ENCODE assay signal across 22 cellular contexts in the genomic region with DNA sequence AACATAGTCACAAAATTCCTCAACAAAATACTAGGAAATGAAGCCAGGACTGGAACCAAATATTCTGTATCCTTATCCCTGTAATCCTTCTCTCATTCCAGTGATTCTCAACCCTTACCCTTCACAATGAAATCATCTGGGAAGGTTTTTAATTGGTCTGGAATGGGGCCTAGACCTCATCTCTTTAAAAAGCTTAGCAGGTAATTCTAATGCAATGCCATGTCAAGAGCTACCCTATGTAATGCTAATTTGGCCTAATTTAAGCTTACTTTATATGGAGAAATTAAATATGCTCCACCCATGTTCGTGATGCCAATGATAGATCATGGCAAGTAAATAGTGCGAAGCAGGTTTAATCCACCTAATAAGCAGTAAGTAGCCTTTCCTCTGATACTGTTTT.
"Had no signal": no experiment of that assay in that cellular context is flagged by ENCODE, and none has a peak within 500 bp of the region (broad histone marks: within the 10 kb centered on the region; RNA-seq: fewer than 3 reads in every experiment).

No MANE protein-coding gene starts in this region.

- H3K9me3 ChIP-seq: left lung, ovary, psoas muscle, sigmoid colon, stomach, thyroid gland had no signal

- H3K4me1 Mint-ChIP-seq: nephron progenitor cell had no signal

- H3K4me3 Mint-ChIP-seq: effector memory CD8-positive, alpha-beta T cell; naive thymus-derived CD8-positive, alpha-beta T cell; nephron progenitor cell; stimulated activated effector memory CD8-positive, alpha-beta T cell treated with anti-CD3 and anti-CD28 coated beads, Interleukin-12 subunit alpha, Interleukin-12 subunit beta, amount 100 ng/mL, for 72 hours had no signal

- ATAC-seq: effector memory CD8-positive, alpha-beta T cell; left cardiac atrium; left lung; naive thymus-derived CD8-positive, alpha-beta T cell; psoas muscle; right cardiac atrium; stimulated activated effector memory CD8-positive, alpha-beta T cell treated with anti-CD3 and anti-CD28 coated beads, Interleukin-12 subunit alpha, Interleukin-12 subunit beta, amount 100 ng/mL, for 72 hours had no signal

- H3K27me3 ChIP-seq: left lung, ovary, sigmoid colon, stomach, thyroid gland had no signal

- H3K27me3 Mint-ChIP-seq: effector memory CD8-positive, alpha-beta T cell; naive thymus-derived CD8-positive, alpha-beta T cell had no signal

- H3K27ac ChIP-seq: left lung, ovary, psoas muscle, sigmoid colon, stomach, thyroid gland had no signal

- H3K4me3 ChIP-seq: left lung, ovary, psoas muscle, sigmoid colon, stomach, thyroid gland had no signal

- H3K36me3 ChIP-seq: left lung, ovary, sigmoid colon, thyroid gland had no signal

- H3K9me3 Mint-ChIP-seq: effector memory CD8-positive, alpha-beta T cell; naive thymus-derived CD8-positive, alpha-beta T cell; nephron progenitor cell; stimulated activated effector memory CD8-positive, alpha-beta T cell treated with anti-CD3 and anti-CD28 coated beads, Interleukin-12 subunit alpha, Interleukin-12 subunit beta, amount 100 ng/mL, for 72 hours had no signal

- H3K27ac Mint-ChIP-seq: nephron progenitor cell; stimulated activated effector memory CD8-positive, alpha-beta T cell treated with anti-CD3 and anti-CD28 coated beads, Interleukin-12 subunit alpha, Interleukin-12 subunit beta, amount 100 ng/mL, for 72 hours had no signal

- DNase-seq: cortex of kidney; effector memory CD8-positive, alpha-beta T cell; erythroblast; left cardiac atrium; left lung; mesenchymal stem cell; naive thymus-derived CD8-positive, alpha-beta T cell; nephron progenitor cell; occipital lobe; ovary; posterior cingulate gyrus; psoas muscle; right cardiac atrium; sigmoid colon; stimulated activated CD4-positive, alpha-beta T cell treated with anti-CD3 and anti-CD28 coated beads, Interleukin-2, amount 100 ng/mL, for 24 hours; stimulated activated CD4-positive, alpha-beta T cell treated with anti-CD3 and anti-CD28 coated beads, Interleukin-4, amount 100 ng/mL, for 24 hours; stimulated activated naive CD4-positive, alpha-beta T cell treated with Interleukin-2 at 50 U/mL for 16 hours; stomach; thyroid gland had no signal

- FAIRE-seq: endometrium, islet of Langerhans had no signal
